Comparison of ENCODE assay signal across 9 cellular contexts in genomic region chr16:28182183-28182582, GRCh38. TPM values are rescaled to one million over a fixed set of nuclear protein-coding genes. Genes with fewer than 3 reads are reported as not detected.
DNase-seq lines count a peak whose midpoint lies in the region; ATAC-seq and TF ChIP-seq lines count a peak whose summit lies in the region.
"Had no signal": no experiment of that assay in that cellular context is flagged by ENCODE, and none has a peak within 500 bp of the region (broad histone marks: within the 10 kb centered on the region; RNA-seq: fewer than 3 reads in every experiment).

No MANE protein-coding gene starts in this region.

- peak overlapping the region; percentile 65 for H3K27ac ChIP-seq in AG04450 (ENCODE audit: low read depth, low read length)
- 0 out of 2 replicates have a peak overlapping the region, but pooled peaks have one; percentile 3 for H3K27ac ChIP-seq in Panc1 (ENCODE audit: low read length)
- H3K27ac ChIP-seq in gastroesophageal sphincter = no peak overlapping the region
- peak overlapping the region in 1 of 4 donors; percentile 29 for H3K27ac ChIP-seq in esophagus muscularis mucosa (replicated peaks in 1 of 4)

- TF ChIP-seq CTCF in AG04450 (IDR thresholded peaks at IDR 0.05; ENCODE audit: low read depth, low read length) (no peak), Panc1 (IDR thresholded peaks at IDR 0.05) (no peak), nephron (IDR thresholded peaks at IDR 0.05; ENCODE audit: unreplicated experiment in 3 of 3) (no peak), gastroesophageal sphincter (IDR thresholded peaks at IDR 0.05) (no peak), esophagus muscularis mucosa (IDR thresholded peaks at IDR 0.05) (no peak)

- peaks cover 3% of the 10 kb centered on the region for H3K9me3 Mint-ChIP-seq in nephron

- H3K9me3 ChIP-seq in AG04450 (ENCODE audit: control insufficient read depth, insufficient read depth, low read length) (no peaks in the 10 kb centered on the region), Panc1 (ENCODE audit: control insufficient read depth, insufficient read depth, low read depth, low read length) (no peaks in the 10 kb centered on the region), gastroesophageal sphincter (no peaks in the 10 kb centered on the region), esophagus muscularis mucosa (no peaks in the 10 kb centered on the region)

- no peak for DNase-seq in AG04450 (ENCODE audit: low read depth, low spot score)
- DNase-seq in Panc1 (ENCODE audit: low read depth, low spot score) = no peak
- peak; percentile 17 for DNase-seq in activated naive CD8-positive, alpha-beta T cell treated with anti-CD3 and anti-CD28 coated beads, Interleukin-2, amount 50 U/mL, for 16 hours (ENCODE audit: low read depth, low spot score)
- DNase-seq in esophagus muscularis mucosa (ENCODE audit: extremely low spot score) = no peak
- DNase-seq in DMS153 (lab: John Stamatoyannopoulos, UW) = no peak
- DNase-seq: NCI-H526 treated with DMSO at 0.1 percent for 48 hours had no signal

- no peak overlapping the region for H3K4me3 ChIP-seq in AG04450 (ENCODE audit: low read depth, low read length)
- no peak overlapping the region for H3K4me3 ChIP-seq in Panc1 (ENCODE audit: low read depth in 2 of 2, low read length in 2 of 2)
- H3K4me3 ChIP-seq in gastroesophageal sphincter = no peak overlapping the region
- no peak overlapping the region for H3K4me3 ChIP-seq in esophagus muscularis mucosa

- peaks cover 1% of the 10 kb centered on the region; the same call in 1 of the 2 replicates for H3K36me3 ChIP-seq in Panc1 (ENCODE audit: control insufficient read depth, insufficient read depth, low read length)
- peaks cover 0 to 12% of the 10 kb centered on the region in 2 donors for H3K36me3 ChIP-seq in gastroesophageal sphincter
- peaks cover 0 to 12% (median 10%) of the 10 kb centered on the region in 4 donors for H3K36me3 ChIP-seq in esophagus muscularis mucosa

- POLR2A ChIA-PET in AG04450 (lab: Yijun Ruan, JAX) (interaction anchor here (0.8 to 1.6 kb wide), 4 partner anchors 8 to 29 kb away, joined by 3 to 29 read pairs (median 7); no protein-coding TSS in a partner anchor), Panc1 (lab: Charles Lee) (interaction anchor here (0.6 kb wide), 1 partner anchor 27 kb away, joined by 3 read pairs; no protein-coding TSS in a partner anchor)

- peak; percentile 40; the same call in 1 of the 2 replicates for ATAC-seq in Panc1
- no peak for ATAC-seq in gastroesophageal sphincter
- ATAC-seq in HG03025 (IDR thresholded peaks at IDR 0.05; ENCODE audit: low FRiP score, unreplicated experiment) = no peak

- no peaks in the 10 kb centered on the region for H3K27me3 Mint-ChIP-seq in nephron (ENCODE audit: low read depth)

- TF ChIP-seq POLR2A in gastroesophageal sphincter (IDR thresholded peaks at IDR 0.05) = no peak
- TF ChIP-seq POLR2A in esophagus muscularis mucosa (IDR thresholded peaks at IDR 0.05; ENCODE audit: low read depth) = no peak

- peaks cover 40% of the 10 kb centered on the region for H3K4me1 Mint-ChIP-seq in nephron

- H3K27me3 ChIP-seq in AG04450 (ENCODE audit: control insufficient read depth, insufficient read depth, low read length) (no peaks in the 10 kb centered on the region), Panc1 (ENCODE audit: control insufficient read depth, insufficient read depth, low read length) (no peaks in the 10 kb centered on the region), gastroesophageal sphincter (no peaks in the 10 kb centered on the region), esophagus muscularis mucosa (no peaks in the 10 kb centered on the region)

- H3K4me3 Mint-ChIP-seq in nephron = no peak overlapping the region

- H3K27ac Mint-ChIP-seq in nephron = peak overlapping the region; percentile 45 to 88 (median 53)

- peaks cover 27% of the 10 kb centered on the region for H3K36me3 Mint-ChIP-seq in nephron (ENCODE audit: low read depth)

- TF ChIP-seq EP300 in gastroesophageal sphincter (IDR thresholded peaks at IDR 0.05) (no peak), esophagus muscularis mucosa (IDR thresholded peaks at IDR 0.05) (no peak)

- intact Hi-C loops in Panc1 (cut with micrococcal nuclease; ENCODE audit: unreplicated experiment) (no loop called here), esophagus muscularis mucosa (cut with DNase I) (no loop called here)

- 74 to 100% methylated on average over 1 to 7 of the region's 7 CpGs for WGBS in gastroesophageal sphincter (ENCODE audit: low coverage in 1 of 2), 2 donors
- 90% methylated on average over 7 of the region's 7 CpGs for WGBS in esophagus muscularis mucosa

- BruUV-seq in Panc1 (replicated peaks; lab: Mats Ljungman, UMichigan) = no TSS peak

- CTCF ChIA-PET in AG04450 (lab: Charles Lee) (no interaction called here), Panc1 (lab: Charles Lee) (no interaction called here)

- H3K4me1 ChIP-seq in Panc1 (ENCODE audit: control insufficient read depth, insufficient read depth, low read length) (peaks cover 29% of the 10 kb centered on the region), gastroesophageal sphincter (peaks cover 0 to 56% (median 11%) of the 10 kb centered on the region in 3 donors), esophagus muscularis mucosa (peaks cover 28 to 53% (median 41%) of the 10 kb centered on the region in 4 donors)

- in situ Hi-C loops in Panc1 (cut with HindIII; ENCODE audit: low pct_unique_long_range_greater_than_20kb, low sequenced_read_pairs) = no loop called here

RNA-seq across cellular contexts. Expression of gene XPO6, which starts 29.6 kb away (rescaled TPM):
- polyA plus RNA-seq in AG04450 (2011; rRNA removed) = 207 and 212 TPM in 2 replicates
- polyA minus RNA-seq in AG04450 (2011; rRNA and poly(A)+ RNA removed) = 317 and 400 TPM in 2 replicates
- 135 TPM for total RNA-seq in Panc1 (2021; ENCODE audit: unreplicated experiment)
- polyA plus RNA-seq in Panc1 (2012; ENCODE audit: insufficient read length) = 141 TPM
- 10 to 100 TPM; 35.3 to 80.2 (median 66.8) TPM for total RNA-seq in gastroesophageal sphincter
- 10 to 100 TPM; 39.0 to 68.3 (median 51.1) TPM for total RNA-seq in esophagus muscularis mucosa

Comparison
In these comparisons a context has a peak if more than half of its experiments do, and no peak if none do; other contexts are left out.
1. H3K27ac ChIP-seq: peak in AG04450 (single experiment) and Panc1 (single experiment); none in gastroesophageal sphincter (0 of 4).